In genomic region chr5:16826379-16827125, GRCh38 we compare ENCODE assay signal across 1 cellular context.
TF ChIP-seq lines count a peak whose summit lies in the region.

No MANE protein-coding gene starts in this region.

TF ChIP-seq in SK-N-SH treated with all-trans-retinoic acid at 6 μM for 48 hours, 23 proteins besides CTCF, POLR2A, EP300 and RAD21 (continued from another document):
- TF ChIP-seq, protein P1, sequence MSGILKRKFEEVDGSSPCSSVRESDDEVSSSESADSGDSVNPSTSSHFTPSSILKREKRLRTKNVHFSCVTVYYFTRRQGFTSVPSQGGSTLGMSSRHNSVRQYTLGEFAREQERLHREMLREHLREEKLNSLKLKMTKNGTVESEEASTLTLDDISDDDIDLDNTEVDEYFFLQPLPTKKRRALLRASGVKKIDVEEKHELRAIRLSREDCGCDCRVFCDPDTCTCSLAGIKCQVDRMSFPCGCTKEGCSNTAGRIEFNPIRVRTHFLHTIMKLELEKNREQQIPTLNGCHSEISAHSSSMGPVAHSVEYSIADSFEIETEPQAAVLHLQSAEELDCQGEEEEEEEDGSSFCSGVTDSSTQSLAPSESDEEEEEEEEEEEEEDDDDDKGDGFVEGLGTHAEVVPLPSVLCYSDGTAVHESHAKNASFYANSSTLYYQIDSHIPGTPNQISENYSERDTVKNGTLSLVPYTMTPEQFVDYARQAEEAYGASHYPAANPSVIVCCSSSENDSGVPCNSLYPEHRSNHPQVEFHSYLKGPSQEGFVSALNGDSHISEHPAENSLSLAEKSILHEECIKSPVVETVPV (CRISPR knock-in tag; IDR thresholded peaks at IDR 0.05): no peak
- TF ChIP-seq TOX (CRISPR knock-in tag; IDR thresholded peaks at IDR 0.05; ENCODE audit: borderline replicate concordance): no peak
- no peak for TF ChIP-seq PATZ1 (CRISPR knock-in tag; IDR thresholded peaks at IDR 0.05; ENCODE audit: borderline replicate concordance)
- no peak for TF ChIP-seq PPARA (CRISPR knock-in tag; IDR thresholded peaks at IDR 0.05; ENCODE audit: borderline replicate concordance)
- TF ChIP-seq OSR1 (CRISPR knock-in tag; IDR thresholded peaks at IDR 0.05): no peak
- no peak for TF ChIP-seq ARNTL (CRISPR knock-in tag; IDR thresholded peaks at IDR 0.05; ENCODE audit: borderline replicate concordance, low read depth)
- no peak for TF ChIP-seq SNAI2 (CRISPR knock-in tag; IDR thresholded peaks at IDR 0.05)
- no peak for TF ChIP-seq ZC3H10 (CRISPR knock-in tag; IDR thresholded peaks at IDR 0.05)
- TF ChIP-seq RARB (CRISPR knock-in tag; IDR thresholded peaks at IDR 0.05): no peak
- TF ChIP-seq CREB5 (CRISPR knock-in tag; IDR thresholded peaks at IDR 0.05; ENCODE audit: low read depth): no peak
